In the genomic region with DNA sequence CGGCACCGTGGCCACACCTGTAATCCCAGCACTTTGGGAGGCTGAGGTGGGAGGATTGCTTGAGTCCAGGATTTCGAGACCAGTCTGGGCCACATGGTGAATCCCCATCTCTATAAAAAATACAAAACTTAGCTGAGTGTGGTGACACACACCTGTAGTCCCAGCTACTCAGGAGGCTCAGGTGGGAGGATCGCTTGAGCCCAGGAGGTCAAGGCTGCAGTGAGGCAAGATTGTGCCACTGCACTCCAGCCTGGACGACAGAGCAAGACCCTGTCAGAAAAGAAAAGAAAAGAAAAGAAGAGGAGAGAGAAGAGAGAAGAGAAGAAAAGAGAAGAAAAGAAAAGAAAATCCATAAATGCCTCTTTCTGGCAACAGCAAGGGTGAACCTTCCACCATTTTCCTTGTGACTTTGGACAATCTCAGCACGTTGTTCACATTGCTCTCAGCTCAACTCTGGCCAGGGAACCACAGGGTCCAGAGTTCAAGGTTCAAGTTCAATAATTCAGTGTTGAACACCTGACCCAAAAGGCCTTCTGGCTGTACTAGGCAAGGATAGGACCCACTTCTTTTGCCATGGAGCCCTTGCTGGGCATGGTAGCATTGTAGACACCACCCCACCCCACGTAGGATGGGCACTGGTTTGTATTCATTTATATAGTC, we compare ENCODE assay signal across 14 cellular contexts.
"Had no signal": no experiment of that assay in that cellular context is flagged by ENCODE, and none has a peak within 500 bp of the region (broad histone marks: within the 10 kb centered on the region; RNA-seq: fewer than 3 reads in every experiment).

No MANE protein-coding gene starts in this region.

- H3K9me3 ChIP-seq: esophagus muscularis mucosa, mucosa of descending colon, thyroid gland had no signal

- DNase-seq: activated CD4-positive, alpha-beta T cell treated with anti-CD3 and anti-CD28 coated beads, Interleukin-2, amount 50 U/mL, for 1 hour; activated CD4-positive, CD25-positive, alpha-beta regulatory T cell treated with anti-CD3 and anti-CD28 coated beads, Interleukin-2, amount 50 U/mL, for 72 hours; activated CD8-positive, alpha-beta T cell treated with anti-CD3 and anti-CD28 coated beads, Interleukin-2, amount 10 ng/mL, durations not matched to agents 7 days and 5 days; cerebellar nuclear complex; hypothalamus; mucosa of descending colon; stimulated activated CD4-positive, alpha-beta T cell treated with anti-CD3 and anti-CD28 coated beads, Interleukin-1b, Interleukin-23, amount 100 ng/mL, for 48 hours; substantia nigra; thyroid gland had no signal

- ATAC-seq: activated CD8-positive, alpha-beta T cell treated with anti-CD3 and anti-CD28 coated beads, Interleukin-2, amount 10 ng/mL, durations not matched to agents 7 days and 5 days; mucosa of descending colon had no signal

- H3K4me3 ChIP-seq: coronary artery, esophagus muscularis mucosa, mucosa of descending colon, thyroid gland had no signal

- H3K27me3 ChIP-seq: esophagus muscularis mucosa, thyroid gland had no signal

- H3K27ac ChIP-seq: coronary artery, esophagus muscularis mucosa, thyroid gland, VCaP had no signal

- FAIRE-seq: bronchial epithelial cell, frontal cortex had no signal

- H3K36me3 ChIP-seq: esophagus muscularis mucosa, thyroid gland had no signal
